ENCODE assay signal across 17 cellular contexts in genomic region chr7:93054975-93055374, GRCh38.
"Had no signal": no experiment of that assay in that cellular context is flagged by ENCODE, and none has a peak within 500 bp of the region (broad histone marks: within the 10 kb centered on the region; RNA-seq: fewer than 3 reads in every experiment).

No MANE protein-coding gene starts in this region.

- H3K4me3 Mint-ChIP-seq: activated B cell treated with CpG ODN at 0.5 μM for 24 hours; activated CD4-positive, alpha-beta memory T cell treated with anti-CD3 and anti-CD28 coated beads for 36 hours; activated naive CD4-positive, alpha-beta T cell treated with anti-CD3 and anti-CD28 coated beads, Interleukin-2, amount 10 ng/mL, durations not matched to agents 7 days and 5 days; effector memory CD8-positive, alpha-beta T cell; natural killer cell treated with Interleukin-12 subunit alpha and Interleukin-12 subunit beta and Interleukin-15 and Interleukin-18, amount 100 ng/mL, for 72 hours; stimulated activated naive CD8-positive, alpha-beta T cell treated with anti-CD3 and anti-CD28 coated beads, Interleukin-15, amount 100 ng/mL, for 72 hours; T-helper 1 cell treated with Interleukin-12 subunit alpha and Interleukin-12 subunit beta and Interleukin-4 antibody, amounts not matched to agents 30 μg/mL and 1 μg/mL, for 36 hours had no signal

- H3K9me3 ChIP-seq: adrenal gland, ascending aorta, esophagus muscularis mucosa, gastrocnemius medialis, ovary, prostate gland, tibial artery had no signal

- H3K9me3 Mint-ChIP-seq: activated B cell treated with CpG ODN at 0.5 μM for 24 hours; activated CD4-positive, alpha-beta memory T cell treated with anti-CD3 and anti-CD28 coated beads for 36 hours; activated naive CD4-positive, alpha-beta T cell treated with anti-CD3 and anti-CD28 coated beads, Interleukin-2, amount 10 ng/mL, durations not matched to agents 7 days and 5 days; effector memory CD8-positive, alpha-beta T cell; natural killer cell treated with Interleukin-12 subunit alpha and Interleukin-12 subunit beta and Interleukin-15 and Interleukin-18, amount 100 ng/mL, for 72 hours; stimulated activated naive CD8-positive, alpha-beta T cell treated with anti-CD3 and anti-CD28 coated beads, Interleukin-15, amount 100 ng/mL, for 72 hours; T-helper 1 cell treated with Interleukin-12 subunit alpha and Interleukin-12 subunit beta and Interleukin-4 antibody, amounts not matched to agents 30 μg/mL and 1 μg/mL, for 36 hours had no signal

- H3K27me3 ChIP-seq: ascending aorta, esophagus muscularis mucosa, gastrocnemius medialis, ovary, tibial artery had no signal

- H3K36me3 ChIP-seq: adrenal gland, ascending aorta, esophagus muscularis mucosa, gastrocnemius medialis, ovary, prostate gland, tibial artery had no signal

- H3K4me1 ChIP-seq: ascending aorta, esophagus muscularis mucosa, gastrocnemius medialis, prostate gland, tibial artery had no signal

- H3K4me3 ChIP-seq: adrenal gland, ascending aorta, esophagus muscularis mucosa, gastrocnemius medialis, ovary, prostate gland, tibial artery had no signal

- DNase-seq: activated B cell treated with CpG ODN at 0.5 μM for 24 hours; activated CD4-positive, alpha-beta memory T cell treated with anti-CD3 and anti-CD28 coated beads for 36 hours; activated effector memory CD4-positive, alpha-beta T cell treated with anti-CD3 and anti-CD28 coated beads, Interleukin-2, amount 50 U/mL, for 16 hours; activated naive CD4-positive, alpha-beta T cell treated with anti-CD3 and anti-CD28 coated beads, Interleukin-2, amount 10 ng/mL, durations not matched to agents 7 days and 5 days; gastrocnemius medialis; ovary; stimulated activated CD4-positive, alpha-beta T cell treated with anti-CD3 and anti-CD28 coated beads, Interleukin-12 subunit alpha, Interleukin-12 subunit beta, amount 100 ng/mL, for 4 hours; stimulated activated naive CD8-positive, alpha-beta T cell treated with anti-CD3 and anti-CD28 coated beads, Interleukin-15, amount 100 ng/mL, for 72 hours; T1000; tibial artery had no signal

- H3K27ac Mint-ChIP-seq: activated B cell treated with CpG ODN at 0.5 μM for 24 hours; activated CD4-positive, alpha-beta memory T cell treated with anti-CD3 and anti-CD28 coated beads for 36 hours; activated naive CD4-positive, alpha-beta T cell treated with anti-CD3 and anti-CD28 coated beads, Interleukin-2, amount 10 ng/mL, durations not matched to agents 7 days and 5 days; effector memory CD8-positive, alpha-beta T cell; stimulated activated naive CD8-positive, alpha-beta T cell treated with anti-CD3 and anti-CD28 coated beads, Interleukin-15, amount 100 ng/mL, for 72 hours; T-helper 1 cell treated with Interleukin-12 subunit alpha and Interleukin-12 subunit beta and Interleukin-4 antibody, amounts not matched to agents 30 μg/mL and 1 μg/mL, for 36 hours had no signal

- H3K36me3 Mint-ChIP-seq: activated CD4-positive, alpha-beta memory T cell treated with anti-CD3 and anti-CD28 coated beads for 36 hours; activated naive CD4-positive, alpha-beta T cell treated with anti-CD3 and anti-CD28 coated beads, Interleukin-2, amount 10 ng/mL, durations not matched to agents 7 days and 5 days; natural killer cell treated with Interleukin-12 subunit alpha and Interleukin-12 subunit beta and Interleukin-15 and Interleukin-18, amount 100 ng/mL, for 72 hours had no signal

- H3K27me3 Mint-ChIP-seq: activated B cell treated with CpG ODN at 0.5 μM for 24 hours; effector memory CD8-positive, alpha-beta T cell; stimulated activated naive CD8-positive, alpha-beta T cell treated with anti-CD3 and anti-CD28 coated beads, Interleukin-15, amount 100 ng/mL, for 72 hours had no signal

- ATAC-seq: gastrocnemius medialis had no signal

- H3K27ac ChIP-seq: adrenal gland, ascending aorta, esophagus muscularis mucosa, gastrocnemius medialis, ovary, prostate gland, tibial artery had no signal
